In the genomic region with DNA sequence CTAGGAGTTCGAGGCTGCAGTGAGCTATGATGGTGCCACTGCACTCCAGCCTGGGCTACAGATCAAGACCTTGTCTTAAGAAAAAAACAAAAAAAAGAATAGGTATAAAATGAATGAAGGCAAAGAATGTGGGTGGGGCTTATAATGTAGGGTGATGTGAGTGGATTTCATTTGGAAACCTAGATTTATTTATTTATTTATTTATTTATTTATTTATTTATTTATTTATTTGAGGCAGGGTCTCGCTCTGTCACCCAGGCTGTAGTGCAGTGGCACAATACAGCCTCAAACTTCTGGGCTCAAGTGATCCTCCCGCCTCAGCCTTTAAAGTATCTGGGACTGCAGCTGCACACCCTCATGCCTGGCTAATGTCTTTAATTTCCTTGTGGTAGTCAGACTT, we compare ENCODE assay signal across 3 cellular contexts. TPM values are rescaled to one million over a fixed set of nuclear protein-coding genes. Genes with fewer than 3 reads are reported as not detected.
"Had no signal": no experiment of that assay in that cellular context is flagged by ENCODE, and none has a peak within 500 bp of the region (broad histone marks: within the 10 kb centered on the region; RNA-seq: fewer than 3 reads in every experiment).

No MANE protein-coding gene starts in this region.

RNA-seq across cellular contexts. Expression of gene NHLRC1, which starts 28.9 kb away (rescaled TPM):
- total RNA-seq: activated naive CD4-positive, alpha-beta T cell treated with anti-CD3 and anti-CD28 coated beads, Interleukin-2, amount 50 U/mL, for 72 hours; activated T-helper 17 cell treated with anti-CD3 and anti-CD28 coated beads, Interleukin-2, amount 50 U/mL, for 72 hours; astrocyte had no signal
